ENCODE assay signal across 22 cellular contexts in the genomic region with DNA sequence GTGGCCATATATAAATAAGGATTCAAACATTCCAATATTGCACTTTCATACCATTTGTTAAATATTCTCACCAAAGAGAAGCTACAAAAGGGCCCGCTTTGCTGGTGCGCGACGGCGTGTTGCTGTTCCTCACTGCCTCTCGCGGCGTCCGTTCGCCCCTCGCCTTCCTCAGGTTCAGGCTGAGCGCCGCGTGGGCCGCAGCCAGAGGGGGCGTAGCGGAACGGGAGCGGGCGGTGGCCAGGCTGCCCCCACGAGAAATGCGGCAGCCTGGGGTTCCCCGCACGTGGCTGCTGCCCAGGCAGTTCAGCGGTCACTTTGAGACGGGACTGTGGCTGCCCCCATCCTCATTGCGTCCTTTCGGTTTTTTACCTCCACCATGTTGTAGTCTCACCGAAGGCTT.
"Had no signal": no experiment of that assay in that cellular context is flagged by ENCODE, and none has a peak within 500 bp of the region (broad histone marks: within the 10 kb centered on the region; RNA-seq: fewer than 3 reads in every experiment).

No MANE protein-coding gene starts in this region.

- H3K4me3 ChIP-seq: MG63, SJSA1, SK-N-MC had no signal

- H3K36me3 ChIP-seq: MG63, SJSA1 had no signal

- DNase-seq: KBM-7, MG63, NCI-H1092, NCI-H1105 treated with DMSO at 0.1 percent for 48 hours, NCI-H1417 treated with DMSO at 0.1 percent for 48 hours, NCI-H146, NCI-H187, NCI-H2029, NCI-H2081 treated with DMSO at 0.1 percent for 48 hours, NCI-H2171, NCI-H226, NCI-H446, NCI-H510A, NCI-H524 treated with DMSO at 0.1 percent for 48 hours, NCI-H69, NCI-H774, Right ventricle myocardium superior, RPMI8226, SIG-M5 had no signal

- H3K9me3 ChIP-seq: MG63, SJSA1 had no signal

- H3K27me3 ChIP-seq: MG63, SJSA1 had no signal

- H3K27ac ChIP-seq: SJSA1, SK-N-MC had no signal

- H3K4me1 ChIP-seq: SJSA1 had no signal

- FAIRE-seq: RCC 7860 had no signal
